ENCODE assay signal across 8 cellular contexts in genomic region chr13:76879876-76880270, GRCh38. TPM values are rescaled to one million over a fixed set of nuclear protein-coding genes. Genes with fewer than 3 reads are reported as not detected.
DNase-seq lines count a peak whose midpoint lies in the region; ATAC-seq and TF ChIP-seq lines count a peak whose summit lies in the region.

No MANE protein-coding gene starts in this region.

- no peak overlapping the region for H3K9ac ChIP-seq in mucosa of rectum (ENCODE audit: low read depth in 1 of 2, low read length in 2 of 2)

- CTCF ChIA-PET in CD4-positive, alpha-beta memory T cell (lab: Charles Lee; ENCODE audit: partially characterized antibody) = interaction anchor here (0.7 to 1.7 kb wide), 5 partner anchors 24 to 1184 kb away, joined by 3 to 7 read pairs (median 3); no protein-coding TSS in a partner anchor

- peak overlapping the region in 5 of 7 donors; percentile 76 to 90 (median 83) for H3K27ac Mint-ChIP-seq in CD4-positive, alpha-beta memory T cell
- peak overlapping the region; percentile 31; the same call in 1 of the 2 replicates for H3K27ac Mint-ChIP-seq in HFFc6
- H3K27ac Mint-ChIP-seq in activated T-helper 17 cell treated with anti-CD3 and anti-CD28 coated beads, Interleukin-2, amount 50 U/mL, for 72 hours = no peak overlapping the region

- no peaks in the 10 kb centered on the region for H3K9me3 ChIP-seq in CD4-positive, alpha-beta memory T cell (ENCODE audit: control insufficient read depth in 1 of 2, low read length in 2 of 2)
- H3K9me3 ChIP-seq in mucosa of rectum (ENCODE audit: control insufficient read depth in 2 of 2, low read length in 2 of 2) = no peaks in the 10 kb centered on the region

- no peak overlapping the region for H3K4me3 ChIP-seq in CD4-positive, alpha-beta memory T cell (ENCODE audit: low read length in 2 of 2)
- peak overlapping the region in 1 of 2 donors; percentile 13 for H3K4me3 ChIP-seq in mucosa of rectum (ENCODE audit: low read length in 2 of 2)

- H3K9me3 Mint-ChIP-seq in CD4-positive, alpha-beta memory T cell = no peaks in the 10 kb centered on the region
- no peaks in the 10 kb centered on the region for H3K9me3 Mint-ChIP-seq in HFFc6
- H3K9me3 Mint-ChIP-seq in activated T-helper 17 cell treated with anti-CD3 and anti-CD28 coated beads, Interleukin-2, amount 50 U/mL, for 72 hours = no peaks in the 10 kb centered on the region

- H3K27ac ChIP-seq in CD4-positive, alpha-beta memory T cell (ENCODE audit: low read depth, low read length) = peak overlapping the region; percentile 29
- peak overlapping the region; percentile 49 to 61 for H3K27ac ChIP-seq in mucosa of rectum (ENCODE audit: low read depth in 2 of 2, low read length in 2 of 2)

- peaks cover 27% of the 10 kb centered on the region for H3K4me1 ChIP-seq in CD4-positive, alpha-beta memory T cell (ENCODE audit: insufficient read depth, low read length)
- no peaks in the 10 kb centered on the region for H3K4me1 ChIP-seq in mucosa of rectum (ENCODE audit: control insufficient read depth in 2 of 2, insufficient read depth in 2 of 2, low read length in 2 of 2)

- peaks cover 0 to 4% of the 10 kb centered on the region in 2 donors for H3K36me3 Mint-ChIP-seq in CD4-positive, alpha-beta memory T cell
- H3K36me3 Mint-ChIP-seq in HFFc6 (ENCODE audit: low read depth) = no peaks in the 10 kb centered on the region
- H3K36me3 Mint-ChIP-seq in activated T-helper 17 cell treated with anti-CD3 and anti-CD28 coated beads, Interleukin-2, amount 50 U/mL, for 72 hours (ENCODE audit: low read depth) = no peaks in the 10 kb centered on the region

- H3K27me3 ChIP-seq in CD4-positive, alpha-beta memory T cell (ENCODE audit: insufficient read depth, low read length) = no peaks in the 10 kb centered on the region
- H3K27me3 ChIP-seq in mucosa of rectum (ENCODE audit: control insufficient read depth in 2 of 2, insufficient read depth in 2 of 2, low read length in 2 of 2) = no peaks in the 10 kb centered on the region

- peaks cover under 1 to 3% of the 10 kb centered on the region in 2 donors for H3K27me3 Mint-ChIP-seq in CD4-positive, alpha-beta memory T cell
- H3K27me3 Mint-ChIP-seq in HFFc6 (ENCODE audit: insufficient read depth) = peaks cover 8% of the 10 kb centered on the region
- H3K27me3 Mint-ChIP-seq in activated T-helper 17 cell treated with anti-CD3 and anti-CD28 coated beads, Interleukin-2, amount 50 U/mL, for 72 hours = peaks cover 2% of the 10 kb centered on the region

- intact Hi-C loops in CD4-positive, alpha-beta memory T cell (cut with micrococcal nuclease) = no loop called here

- no peak for TF ChIP-seq CTCF in HFFc6 (IDR thresholded peaks at IDR 0.05)
- no peak for TF ChIP-seq CTCF in GM20000 (IDR thresholded peaks at IDR 0.05; ENCODE audit: extremely low read depth, missing control alignments)

- ATAC-seq in activated T-helper 17 cell treated with anti-CD3 and anti-CD28 coated beads, Interleukin-2, amount 50 U/mL, for 72 hours (replicated peaks) = no peak
- no peak for ATAC-seq in esophagus mucosa

- POLR2A ChIA-PET in CD4-positive, alpha-beta memory T cell (lab: Charles Lee; ENCODE audit: partially characterized antibody) = interaction anchor here (1.6 to 1.7 kb wide), 3 partner anchors 15 to 112 kb away, joined by 3 to 7 read pairs (median 4); partner anchors contain the start of gene CLN5

- H3K36me3 ChIP-seq in CD4-positive, alpha-beta memory T cell (ENCODE audit: insufficient read depth, low read length) = no peaks in the 10 kb centered on the region
- no peaks in the 10 kb centered on the region for H3K36me3 ChIP-seq in mucosa of rectum (ENCODE audit: control insufficient read depth in 2 of 2, insufficient read depth in 2 of 2, low read length in 2 of 2)

- peaks cover 19 to 58% (median 31%) of the 10 kb centered on the region in 4 donors for H3K4me1 Mint-ChIP-seq in CD4-positive, alpha-beta memory T cell
- peaks cover 38% of the 10 kb centered on the region for H3K4me1 Mint-ChIP-seq in HFFc6 (ENCODE audit: low read depth)
- H3K4me1 Mint-ChIP-seq in activated T-helper 17 cell treated with anti-CD3 and anti-CD28 coated beads, Interleukin-2, amount 50 U/mL, for 72 hours = peaks cover 17% of the 10 kb centered on the region

- no peak for DNase-seq in CD4-positive, alpha-beta memory T cell
- DNase-seq in HFFc6 = no peak
- DNase-seq in GM20000 (ENCODE audit: low spot score) = no peak
- DNase-seq in LoVo (ENCODE audit: low spot score) = no peak
- no peak for DNase-seq in effector CD8-positive, alpha-beta T cell (lab: John Stamatoyannopoulos, UW)

- H3K4me3 Mint-ChIP-seq in CD4-positive, alpha-beta memory T cell = peak overlapping the region in 7 of 8 donors; percentile 77 to 83 (median 79)
- peak overlapping the region; percentile 63 for H3K4me3 Mint-ChIP-seq in HFFc6
- H3K4me3 Mint-ChIP-seq in activated T-helper 17 cell treated with anti-CD3 and anti-CD28 coated beads, Interleukin-2, amount 50 U/mL, for 72 hours = peak overlapping the region; percentile 78

RNA-seq across cellular contexts. Expression of gene KCTD12, which starts 6.3 kb away (rescaled TPM):
- total RNA-seq in CD4-positive, alpha-beta memory T cell = 1 to 10 TPM; 9.3 to 9.6 TPM
- polyA plus RNA-seq in CD4-positive, alpha-beta memory T cell = under 1 TPM; 0.15 to 0.56 TPM
- total RNA-seq in HFFc6 (2021; fragmentation: NEBNext Ultra II Directional; extraction: Animal tissue kit (Norgen Biotek cat#: 25700)) = 1 to 10 TPM in 2 of 6 experiments, under 1 TPM in 4; 0.66 to 3.4 (median 0.90) TPM
- total RNA-seq in activated T-helper 17 cell treated with anti-CD3 and anti-CD28 coated beads, Interleukin-2, amount 50 U/mL, for 72 hours = 1 to 10 TPM; 6.7 to 8.3 TPM
- 10.0 TPM for total RNA-seq in esophagus mucosa
